In the genomic region with DNA sequence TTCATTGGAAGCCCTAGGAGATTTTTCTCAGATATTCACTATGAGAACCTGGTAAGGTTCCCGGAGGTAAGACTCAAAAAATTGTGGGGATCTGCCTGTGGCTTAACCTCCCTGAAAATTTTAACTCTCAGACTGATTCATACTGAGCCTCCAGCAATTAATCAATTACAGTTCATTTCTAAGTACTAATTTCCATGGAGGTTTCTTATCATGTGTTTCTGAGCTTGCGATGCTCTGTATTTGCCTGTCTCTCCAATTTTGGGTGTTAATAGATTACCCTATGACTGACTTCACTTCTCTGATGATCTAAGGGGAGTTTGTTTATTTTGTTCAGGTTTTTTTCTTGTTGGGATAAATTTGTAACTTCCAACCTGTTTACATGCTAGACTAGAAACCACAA, we compare ENCODE assay signal across 27 cellular contexts.
"Had no signal": no experiment of that assay in that cellular context is flagged by ENCODE, and none has a peak within 500 bp of the region (broad histone marks: within the 10 kb centered on the region; RNA-seq: fewer than 3 reads in every experiment).

No MANE protein-coding gene starts in this region.

- H3K27ac ChIP-seq: SJSA1 had no signal

- ATAC-seq: activated T-cell treated with anti-CD3 and anti-CD28 coated beads, Interleukin-2, amount 50 U/mL, for 4 hours; SK-N-SH treated with all-trans-retinoic acid at 6 μM for 48 hours; T-cell had no signal

- H3K4me3 ChIP-seq: SJSA1 had no signal

- H3K4me1 ChIP-seq: SJSA1 had no signal

- H3K4me1 Mint-ChIP-seq: activated CD4-positive, alpha-beta T cell treated with anti-CD3 and anti-CD28 coated beads, Interleukin-2, amount 10 ng/mL, durations not matched to agents 7 days and 5 days; brain; central memory CD8-positive, alpha-beta T cell; T-cell had no signal

- H3K27me3 ChIP-seq: SJSA1 had no signal

- FAIRE-seq: astrocyte, TTC549 had no signal

- H3K27ac Mint-ChIP-seq: activated CD4-positive, alpha-beta memory T cell treated with anti-CD3 and anti-CD28 coated beads for 36 hours; activated CD4-positive, alpha-beta T cell treated with anti-CD3 and anti-CD28 coated beads, Interleukin-2, amount 10 ng/mL, durations not matched to agents 7 days and 5 days; activated naive CD4-positive, alpha-beta T cell treated with anti-CD3 and anti-CD28 coated beads for 36 hours; activated naive CD8-positive, alpha-beta T cell; brain; T-cell had no signal

- DNase-seq: activated CD4-positive, alpha-beta memory T cell treated with anti-CD3 and anti-CD28 coated beads for 36 hours; activated CD4-positive, alpha-beta T cell treated with anti-CD3 and anti-CD28 coated beads, Interleukin-2, amount 10 ng/mL, durations not matched to agents 7 days and 5 days; activated CD4-positive, CD25-positive, alpha-beta regulatory T cell; activated CD8-positive, alpha-beta memory T cell treated with anti-CD3 and anti-CD28 coated beads for 24 hours; activated effector memory CD4-positive, alpha-beta T cell treated with anti-CD3 and anti-CD28 coated beads, Interleukin-2, amount 50 U/mL, for 16 hours; activated naive CD4-positive, alpha-beta T cell treated with anti-CD3 and anti-CD28 coated beads for 36 hours; activated T-cell treated with anti-CD3 and anti-CD28 coated beads, Interleukin-2, amount 50 U/mL, for 4 hours; amygdala; NCI-H1048; NCI-H146; NCI-H187 treated with DMSO at 0.1 percent for 48 hours; NCI-H2081 treated with DMSO at 0.1 percent for 48 hours; NCI-H2227 treated with DMSO at 0.1 percent for 48 hours; NCI-H526; NCI-H774; OCI-M1; SHP77; T-cell; T-helper 2 cell; T1000 had no signal

- H3K9me3 ChIP-seq: SJSA1 had no signal

- H3K4me3 Mint-ChIP-seq: activated CD4-positive, alpha-beta memory T cell treated with anti-CD3 and anti-CD28 coated beads for 36 hours; activated CD4-positive, alpha-beta T cell treated with anti-CD3 and anti-CD28 coated beads, Interleukin-2, amount 10 ng/mL, durations not matched to agents 7 days and 5 days; activated naive CD4-positive, alpha-beta T cell treated with anti-CD3 and anti-CD28 coated beads for 36 hours; activated naive CD8-positive, alpha-beta T cell; activated T-cell treated with anti-CD3 and anti-CD28 coated beads, Interleukin-2, amount 50 U/mL, for 4 hours; brain; central memory CD8-positive, alpha-beta T cell; T-cell had no signal

- H3K27me3 Mint-ChIP-seq: activated CD4-positive, alpha-beta memory T cell treated with anti-CD3 and anti-CD28 coated beads for 36 hours; activated CD4-positive, alpha-beta T cell treated with anti-CD3 and anti-CD28 coated beads, Interleukin-2, amount 10 ng/mL, durations not matched to agents 7 days and 5 days; activated naive CD8-positive, alpha-beta T cell; central memory CD8-positive, alpha-beta T cell; T-cell had no signal

- H3K9me3 Mint-ChIP-seq: activated CD4-positive, alpha-beta T cell treated with anti-CD3 and anti-CD28 coated beads, Interleukin-2, amount 10 ng/mL, durations not matched to agents 7 days and 5 days; activated naive CD4-positive, alpha-beta T cell treated with anti-CD3 and anti-CD28 coated beads for 36 hours had no signal

- H3K36me3 ChIP-seq: SJSA1 had no signal

- H3K36me3 Mint-ChIP-seq: activated CD4-positive, alpha-beta memory T cell treated with anti-CD3 and anti-CD28 coated beads for 36 hours; activated naive CD8-positive, alpha-beta T cell; brain; T-cell had no signal
